2 cellular contexts compared by ENCODE assay signal in the genomic region with DNA sequence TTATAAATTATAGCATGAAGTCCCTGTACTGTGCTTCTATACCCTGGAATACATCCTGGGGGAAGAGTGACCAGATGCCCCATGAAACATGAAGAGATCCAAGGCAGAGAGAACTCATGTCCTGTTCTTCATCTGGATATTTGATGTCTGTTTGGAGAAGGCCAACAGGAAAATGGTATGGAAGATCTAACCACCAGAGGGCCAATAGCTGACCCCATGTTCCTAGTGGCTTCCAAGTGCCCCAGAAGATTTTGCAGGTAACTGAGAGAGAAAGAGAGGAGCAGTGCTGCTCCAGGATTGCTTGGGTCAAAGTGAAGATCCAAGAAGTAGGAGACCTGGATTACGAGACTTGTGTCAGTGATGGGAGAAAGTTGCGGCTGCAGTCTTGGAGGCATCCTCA.
TF ChIP-seq lines count a peak whose summit lies in the region.

No MANE protein-coding gene starts in this region.

TF ChIP-seq in HCT116, 20 proteins besides CTCF, POLR2A, EP300 and RAD21 (continued from another document):
- TF ChIP-seq, protein P1, sequence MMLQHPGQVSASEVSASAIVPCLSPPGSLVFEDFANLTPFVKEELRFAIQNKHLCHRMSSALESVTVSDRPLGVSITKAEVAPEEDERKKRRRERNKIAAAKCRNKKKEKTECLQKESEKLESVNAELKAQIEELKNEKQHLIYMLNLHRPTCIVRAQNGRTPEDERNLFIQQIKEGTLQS (IDR thresholded peaks at IDR 0.05), result no peak
TF ChIP-seq in HCT116: peak in this region for 0.

TF ChIP-seq in neural cell, 6 proteins besides CTCF, POLR2A, EP300 and RAD21 (continued from another document):
- TF ChIP-seq TAF1 (IDR thresholded peaks at IDR 0.05; ENCODE audit: low read depth) (no peak), MXI1 (conservative IDR thresholded peaks at IDR 0.05; ENCODE audit: poor library complexity, severe bottlenecking) (no peak), EZH2 (IDR thresholded peaks at IDR 0.05; ENCODE audit: borderline replicate concordance, insufficient read depth, low read length, poor library complexity, severe bottlenecking) (no peak), POLR2AphosphoS5 (IDR thresholded peaks at IDR 0.05) (no peak)
- TF ChIP-seq, protein P2, sequence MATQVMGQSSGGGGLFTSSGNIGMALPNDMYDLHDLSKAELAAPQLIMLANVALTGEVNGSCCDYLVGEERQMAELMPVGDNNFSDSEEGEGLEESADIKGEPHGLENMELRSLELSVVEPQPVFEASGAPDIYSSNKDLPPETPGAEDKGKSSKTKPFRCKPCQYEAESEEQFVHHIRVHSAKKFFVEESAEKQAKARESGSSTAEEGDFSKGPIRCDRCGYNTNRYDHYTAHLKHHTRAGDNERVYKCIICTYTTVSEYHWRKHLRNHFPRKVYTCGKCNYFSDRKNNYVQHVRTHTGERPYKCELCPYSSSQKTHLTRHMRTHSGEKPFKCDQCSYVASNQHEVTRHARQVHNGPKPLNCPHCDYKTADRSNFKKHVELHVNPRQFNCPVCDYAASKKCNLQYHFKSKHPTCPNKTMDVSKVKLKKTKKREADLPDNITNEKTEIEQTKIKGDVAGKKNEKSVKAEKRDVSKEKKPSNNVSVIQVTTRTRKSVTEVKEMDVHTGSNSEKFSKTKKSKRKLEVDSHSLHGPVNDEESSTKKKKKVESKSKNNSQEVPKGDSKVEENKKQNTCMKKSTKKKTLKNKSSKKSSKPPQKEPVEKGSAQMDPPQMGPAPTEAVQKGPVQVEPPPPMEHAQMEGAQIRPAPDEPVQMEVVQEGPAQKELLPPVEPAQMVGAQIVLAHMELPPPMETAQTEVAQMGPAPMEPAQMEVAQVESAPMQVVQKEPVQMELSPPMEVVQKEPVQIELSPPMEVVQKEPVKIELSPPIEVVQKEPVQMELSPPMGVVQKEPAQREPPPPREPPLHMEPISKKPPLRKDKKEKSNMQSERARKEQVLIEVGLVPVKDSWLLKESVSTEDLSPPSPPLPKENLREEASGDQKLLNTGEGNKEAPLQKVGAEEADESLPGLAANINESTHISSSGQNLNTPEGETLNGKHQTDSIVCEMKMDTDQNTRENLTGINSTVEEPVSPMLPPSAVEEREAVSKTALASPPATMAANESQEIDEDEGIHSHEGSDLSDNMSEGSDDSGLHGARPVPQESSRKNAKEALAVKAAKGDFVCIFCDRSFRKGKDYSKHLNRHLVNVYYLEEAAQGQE (IDR thresholded peaks at IDR 0.05; ENCODE audit: borderline replicate concordance), result no peak
TF ChIP-seq in neural cell: peak in this region for 0.
